10 cellular contexts compared by ENCODE assay signal in the genomic region with DNA sequence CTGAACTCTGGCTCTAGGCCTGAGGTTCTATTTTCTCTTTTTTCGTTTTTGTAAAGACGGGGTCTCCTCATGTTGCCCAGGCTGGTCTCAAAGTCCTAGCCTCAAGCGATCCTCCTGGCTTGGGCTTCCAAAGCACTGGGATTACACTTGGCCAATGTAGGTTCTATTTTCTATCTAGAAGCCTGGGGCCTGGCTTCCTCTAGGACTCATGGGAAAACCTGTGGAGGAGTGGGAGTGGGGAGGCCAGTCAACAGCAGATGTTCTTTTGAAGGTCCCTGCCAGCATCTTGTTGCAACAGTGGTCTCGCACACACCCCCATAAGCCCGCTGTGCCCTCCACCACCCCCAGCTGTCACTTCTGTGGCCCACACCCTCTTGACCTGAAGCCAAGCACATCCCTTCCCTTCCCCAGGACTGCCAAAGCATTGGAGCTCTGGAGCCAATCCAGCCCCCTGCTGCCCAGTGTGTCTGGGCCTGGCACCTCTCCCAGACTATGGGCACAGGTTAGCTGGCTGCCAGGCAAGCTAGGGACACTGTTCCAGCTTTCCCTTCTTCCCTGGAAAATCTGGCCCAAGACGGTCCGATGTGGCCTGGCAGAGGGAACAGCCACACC. TPM values are rescaled to one million over a fixed set of nuclear protein-coding genes. Genes with fewer than 3 reads are reported as not detected.
DNase-seq lines count a peak whose midpoint lies in the region; ATAC-seq and TF ChIP-seq lines count a peak whose summit lies in the region.
"Had no signal": no experiment of that assay in that cellular context is flagged by ENCODE, and none has a peak within 500 bp of the region (broad histone marks: within the 10 kb centered on the region; RNA-seq: fewer than 3 reads in every experiment).

No MANE protein-coding gene starts in this region.

- no peak overlapping the region for H2BK15ac ChIP-seq in IMR-90 (ENCODE audit: low read depth, low read length)

- peak overlapping the region; percentile 72 for H3K4me3 Mint-ChIP-seq in mesothelial cell of epicardium

- no peak overlapping the region for H3K23ac ChIP-seq in IMR-90 (ENCODE audit: low read depth, low read length)

- no peak for TF ChIP-seq CTCF in 22Rv1 (IDR thresholded peaks at IDR 0.05)
- TF ChIP-seq CTCF in IMR-90 (conservative IDR thresholded peaks at IDR 0.05; ENCODE audit: low read depth, low read length) = no peak
- no peak for TF ChIP-seq CTCF in adrenal gland (IDR thresholded peaks at IDR 0.05)
- no peak for TF ChIP-seq CTCF in mesothelial cell of epicardium (IDR thresholded peaks at IDR 0.05; ENCODE audit: unreplicated experiment)

- no peak overlapping the region for H3K14ac ChIP-seq in IMR-90 (replicated peaks; ENCODE audit: low read depth, low read length)

- H4K91ac ChIP-seq in IMR-90 (ENCODE audit: insufficient read depth, low read depth, low read length) = no peak overlapping the region

- dilution Hi-C loops in IMR-90 (cut with HindIII; ENCODE audit: low sequenced_read_pairs, unreplicated experiment) = no loop called here

- no peak overlapping the region for H2BK120ac ChIP-seq in IMR-90 (ENCODE audit: low read depth, low read length)

- TF ChIP-seq RAD21 in IMR-90 (IDR thresholded peaks at IDR 0.05; ENCODE audit: low read length) = no peak

- peaks cover 19% of the 10 kb centered on the region for H3K4me1 ChIP-seq in IMR-90 (ENCODE audit: control insufficient read depth, insufficient read depth, low read length)
- peaks cover 8 to 12% of the 10 kb centered on the region in 2 donors for H3K4me1 ChIP-seq in adrenal gland (replicated peaks in 1 of 2)

- peak overlapping the region; percentile 39 for H3K27ac ChIP-seq in 22Rv1
- no peak overlapping the region for H3K27ac ChIP-seq in IMR-90 (ENCODE audit: insufficient read depth, low read length)
- no peak overlapping the region for H3K27ac ChIP-seq in adrenal gland
- H3K27ac ChIP-seq: Peyer's patch had no signal

- H3K18ac ChIP-seq in IMR-90 (ENCODE audit: low read depth, low read length) = no peak overlapping the region

- no peak overlapping the region for H3K9ac ChIP-seq in IMR-90 (ENCODE audit: low read depth, low read length)

- no peaks in the 10 kb centered on the region for H3K9me3 Mint-ChIP-seq in mesothelial cell of epicardium

- H4K8ac ChIP-seq in IMR-90 (ENCODE audit: low read depth in 2 of 2, low read length in 2 of 2) = no peak overlapping the region

- H3K36me3 ChIP-seq in IMR-90 (ENCODE audit: control insufficient read depth, insufficient read depth, low read length) (no peaks in the 10 kb centered on the region; the same call in 1 of the 2 replicates), adrenal gland (replicated peaks in 1 of 2) (no peaks in the 10 kb centered on the region)
- H3K36me3 ChIP-seq: Peyer's patch had no signal

- no peak overlapping the region for H2AFZ ChIP-seq in IMR-90 (replicated peaks; ENCODE audit: low read length, poor library complexity)

- peaks cover 3 to 23% of the 10 kb centered on the region in 2 experiments for H3K79me1 ChIP-seq in IMR-90 (ENCODE audit: low read depth in 1 of 2, low read length in 2 of 2)

- no peaks in the 10 kb centered on the region for H3K36me3 Mint-ChIP-seq in mesothelial cell of epicardium

- intact Hi-C loops in IMR-90 (cut with micrococcal nuclease) = no loop called here
- intact Hi-C loops in adrenal gland (cut with DNase I) = no loop called here

- H4K5ac ChIP-seq in IMR-90 (ENCODE audit: low read depth, low read length) = no peak overlapping the region

- peaks cover 9% of the 10 kb centered on the region for H3K9me1 ChIP-seq in IMR-90 (ENCODE audit: insufficient read depth, low read length)

- H3K4me1 Mint-ChIP-seq in mesothelial cell of epicardium = peaks cover 15% of the 10 kb centered on the region

- WGBS in IMR-90 (ENCODE audit: extremely low coverage in 2 of 2, insufficient read length in 1 of 2), 2 experiments = 80% methylated on average over 2 of the region's 7 CpGs; no CpG with 5 or more reads in 1 of the 2 experiments
- WGBS in adrenal gland, 4 donors = 56 to 75% (median 69%) methylated on average over 5 to 7 of the region's 7 CpGs

- no peak for ATAC-seq in IMR-90 (ENCODE audit: low read depth)
- no peak for ATAC-seq in GM18511 (IDR thresholded peaks at IDR 0.05; ENCODE audit: unreplicated experiment)

- no peak overlapping the region for H2AK5ac ChIP-seq in IMR-90 (ENCODE audit: low read depth, low read length)

- POLR2A ChIA-PET in IMR-90 (lab: Charles Lee; ENCODE audit: unreplicated experiment) = no interaction called here

- H3K27me3 ChIP-seq in IMR-90 (ENCODE audit: control insufficient read depth, insufficient read depth, low read length) (no peaks in the 10 kb centered on the region), adrenal gland (no peaks in the 10 kb centered on the region)
- H3K27me3 ChIP-seq: Peyer's patch had no signal

- TF ChIP-seq POLR2A in IMR-90 (IDR thresholded peaks at IDR 0.05; ENCODE audit: low read depth, low read length) (no peak), adrenal gland (IDR thresholded peaks at IDR 0.05) (no peak)

- H2BK20ac ChIP-seq in IMR-90 (ENCODE audit: low read depth, low read length) = no peak overlapping the region

- H3K27ac Mint-ChIP-seq in mesothelial cell of epicardium = no peak overlapping the region

- peaks cover 4% of the 10 kb centered on the region for H3K27me3 Mint-ChIP-seq in mesothelial cell of epicardium (ENCODE audit: low read depth)

- CTCF ChIA-PET in IMR-90 (lab: Yijun Ruan, JAX) = no interaction called here

- peak overlapping the region; percentile 76 for H2AK9ac ChIP-seq in IMR-90 (replicated peaks; ENCODE audit: low read depth, low read length, poor library complexity)

- H3K4ac ChIP-seq in IMR-90 (ENCODE audit: low read depth, low read length) = no peak overlapping the region

- DNase-seq in IMR-90 (no peak), adrenal gland (peak; percentile 66 to 83 (median 78)), mesothelial cell of epicardium (ENCODE audit: low spot score in 2 of 2, unreplicated experiment in 2 of 2) (no peak), GF-D8 (lab: John Stamatoyannopoulos, UW) (no peak), DMS53 (lab: John Stamatoyannopoulos, UW) (no peak)
- no peak for DNase-seq in activated CD8-positive, alpha-beta memory T cell treated with anti-CD3 and anti-CD28 coated beads, Interleukin-2, amount 50 U/mL, for 4 hours
- DNase-seq: erythroblast, Peyer's patch had no signal

- H3K4me2 ChIP-seq in IMR-90 (ENCODE audit: low read depth, low read length) = no peak overlapping the region

- in situ Hi-C loops in IMR-90 (cut with MboI; ENCODE audit: low sequenced_read_pairs) = no loop called here

- H4K20me1 ChIP-seq in IMR-90 (ENCODE audit: insufficient read depth, low read length) = peaks cover 23% of the 10 kb centered on the region

- no peak overlapping the region for H2BK5ac ChIP-seq in IMR-90 (ENCODE audit: low read depth, low read length, poor library complexity, severe bottlenecking)

- no peak overlapping the region for H3K56ac ChIP-seq in IMR-90 (ENCODE audit: extremely low read depth, insufficient read depth, low read length)

- no TSS peak for BruUV-seq in IMR-90 (replicated peaks; lab: Mats Ljungman, UMichigan)

- H3K4me3 ChIP-seq in IMR-90 (ENCODE audit: insufficient read depth, low read depth, low read length) = no peak overlapping the region
- no peak overlapping the region for H3K4me3 ChIP-seq in adrenal gland
- H3K4me3 ChIP-seq: Peyer's patch had no signal

- no peaks in the 10 kb centered on the region for H3K9me3 ChIP-seq in IMR-90 (ENCODE audit: control insufficient read depth, insufficient read depth, low read length)
- H3K9me3 ChIP-seq in adrenal gland (replicated peaks in 1 of 3) = no peaks in the 10 kb centered on the region
- H3K9me3 ChIP-seq: Peyer's patch had no signal

TF ChIP-seq in IMR-90, 13 proteins besides CTCF, POLR2A, EP300 and RAD21:
- TF ChIP-seq CHD1 (IDR thresholded peaks at IDR 0.05; ENCODE audit: low read depth, low read length) = no peak

RNA-seq across cellular contexts. Expression of a gene that starts 1.9 kb away (rescaled TPM):
- total RNA-seq in IMR-90 (2012; rRNA removed) = 9.3 and 10.0 TPM in 2 replicates
- polyA plus RNA-seq in IMR-90 (2012; rRNA removed) = 22.0 and 22.6 TPM in 2 replicates
- polyA plus RNA-seq in IMR-90 (2012; cell fraction: cytosol; rRNA removed) = 9.5 and 18.4 TPM in 2 replicates
- polyA plus RNA-seq in IMR-90 (2012; cell fraction: nucleus; rRNA removed; ENCODE audit: low replicate concordance) = 99.0 and 183 TPM in 2 replicates
- 1 to 10 TPM in 7 of 8 donors, under 1 TPM in 1; 0.52 to 8.0 (median 4.2) TPM for total RNA-seq in adrenal gland
- 10 to 100 TPM in 1 of 3 donors, 1 to 10 TPM in 2; 5.3 to 28.1 (median 7.2) TPM for polyA plus RNA-seq in adrenal gland
- total RNA-seq in mesothelial cell of epicardium = 12.5 to 15.5 TPM (median 13.2 TPM) in 3 replicates

RNA-seq across cellular contexts. Expression of a gene that starts 17.3 kb away (rescaled TPM):
- total RNA-seq in IMR-90 (2012; rRNA removed) (13.4 and 14.2 TPM in 2 replicates), adrenal gland (10 to 100 TPM; 13.0 to 20.5 (median 18.2) TPM), mesothelial cell of epicardium (33.9 to 40.7 TPM (median 35.2 TPM) in 3 replicates)
- polyA plus RNA-seq in IMR-90 (2012; rRNA removed) (19.9 and 22.6 TPM in 2 replicates), adrenal gland (10 to 100 TPM; 15.4 to 41.6 (median 39.2) TPM)
- 16.7 and 17.6 TPM in 2 replicates for polyA plus RNA-seq in IMR-90 (2012; cell fraction: cytosol; rRNA removed)
- 7.5 and 18.0 TPM in 2 replicates for polyA plus RNA-seq in IMR-90 (2012; cell fraction: nucleus; rRNA removed; ENCODE audit: low replicate concordance)

RNA-seq across cellular contexts. Expression of a gene that starts 37.9 kb away (rescaled TPM):
- 35.7 and 40.8 TPM in 2 replicates for total RNA-seq in IMR-90 (2012; rRNA removed)
- polyA plus RNA-seq in IMR-90 (2012; rRNA removed) = 65.2 and 72.2 TPM in 2 replicates
- 58.5 and 82.9 TPM in 2 replicates for polyA plus RNA-seq in IMR-90 (2012; cell fraction: cytosol; rRNA removed)
- polyA plus RNA-seq in IMR-90 (2012; cell fraction: nucleus; rRNA removed; ENCODE audit: low replicate concordance) = 42.2 and 57.7 TPM in 2 replicates
- total RNA-seq in adrenal gland = 10 to 100 TPM; 34.7 to 69.4 (median 61.1) TPM
- 100 to 1,000 TPM in 2 of 3 donors, 10 to 100 TPM in 1; 79.5 to 123 (median 115) TPM for polyA plus RNA-seq in adrenal gland
- 64.2 to 70.2 TPM (median 69.1 TPM) in 3 replicates for total RNA-seq in mesothelial cell of epicardium

RNA-seq across cellular contexts. Expression of a gene that starts 38.1 kb away (rescaled TPM):
- 1.6 and 1.7 TPM in 2 replicates for total RNA-seq in IMR-90 (2012; rRNA removed)
- polyA plus RNA-seq in IMR-90 (2012; rRNA removed) = 9.0 and 10.6 TPM in 2 replicates
- 14.3 and 19.4 TPM in 2 replicates for polyA plus RNA-seq in IMR-90 (2012; cell fraction: cytosol; rRNA removed)
- polyA plus RNA-seq in IMR-90 (2012; cell fraction: nucleus; rRNA removed; ENCODE audit: low replicate concordance) = 4.8 and 8.4 TPM in 2 replicates
- total RNA-seq in adrenal gland = 10 to 100 TPM in 7 of 8 donors, 1 to 10 TPM in 1; 9.0 to 28.2 (median 18.3) TPM
- 10 to 100 TPM in 2 of 3 donors, 1 to 10 TPM in 1; 9.9 to 14.8 (median 13.9) TPM for polyA plus RNA-seq in adrenal gland
- total RNA-seq in mesothelial cell of epicardium = 13.1 to 14.8 TPM (median 14.6 TPM) in 3 replicates

RNA-seq across cellular contexts. Expression of a gene that starts 48.7 kb away (rescaled TPM):
- total RNA-seq in IMR-90 (2012; rRNA removed) = 0.18 TPM in 1 of 2 replicates, not detected in the other
- 0.12 and 0.16 TPM in 2 replicates for polyA plus RNA-seq in IMR-90 (2012; rRNA removed)
- polyA plus RNA-seq in IMR-90 (2012; cell fraction: cytosol; rRNA removed) = 0.30 and 0.37 TPM in 2 replicates
- 0.12 TPM in 1 of 2 replicates, not detected in the other for polyA plus RNA-seq in IMR-90 (2012; cell fraction: nucleus; rRNA removed; ENCODE audit: low replicate concordance)
- under 1 TPM in 4 of 8 donors, not detected in 4; 0.22 to 0.72 (median 0.42) TPM for total RNA-seq in adrenal gland
- under 1 TPM in 2 of 3 donors, not detected in 1; 0.24 to 0.40 TPM for polyA plus RNA-seq in adrenal gland
- total RNA-seq in mesothelial cell of epicardium = 10.5 to 11.0 TPM (median 10.6 TPM) in 3 replicates

Comparison
In these comparisons a context has a peak if more than half of its experiments do, and no peak if none do; other contexts are left out.
1. DNase-seq: peak in adrenal gland (7 of 7); none in IMR-90 (single experiment), mesothelial cell of epicardium (0 of 2), activated CD8-positive, alpha-beta memory T cell treated with anti-CD3 and anti-CD28 coated beads, Interleukin-2, amount 50 U/mL, for 4 hours (single experiment), GF-D8 (single experiment) and DMS53 (single experiment).